8 cellular contexts compared by ENCODE assay signal in genomic region chr16:58418601-58419000, GRCh38. TPM values are rescaled to one million over a fixed set of nuclear protein-coding genes. Genes with fewer than 3 reads are reported as not detected.
A peak's percentile ranks its signal among the peaks of the same experiment; 100 is the strongest.
DNase-seq lines count a peak whose midpoint lies in the region; ATAC-seq, FAIRE-seq and TF ChIP-seq lines count a peak whose summit lies in the region.
"Had no signal": no experiment of that assay in that cellular context is flagged by ENCODE, and none has a peak within 500 bp of the region (broad histone marks: within the 10 kb centered on the region; RNA-seq: fewer than 3 reads in every experiment).

No MANE protein-coding gene starts in this region.

- POLR2A ChIA-PET in RWPE1 (lab: Yijun Ruan, JAX; ENCODE audit: low non-redundant PET), result no interaction called here

- H3K27ac Mint-ChIP-seq in chondrocyte (ENCODE audit: unreplicated experiment), result no peak overlapping the region
- H3K27ac Mint-ChIP-seq: natural killer cell treated with Interleukin-12 subunit alpha and Interleukin-12 subunit beta and Interleukin-15 and Interleukin-18, amount 100 ng/mL, for 72 hours had no signal

- FAIRE-seq in H54 (lab: Jason Lieb, UNC) (peak; percentile 58), small intestine (lab: Jason Lieb, UNC) (no peak)

- TF ChIP-seq CTCF in RWPE1 (conservative IDR thresholded peaks at IDR 0.05; ENCODE audit: low read depth), result no peak
- no peak for TF ChIP-seq CTCF in upper lobe of left lung (IDR thresholded peaks at IDR 0.05)
- TF ChIP-seq CTCF in chondrocyte (IDR thresholded peaks at IDR 0.05), result no peak

- H3K27me3 Mint-ChIP-seq in chondrocyte (ENCODE audit: low read depth), result peaks cover 4% of the 10 kb centered on the region

- TF ChIP-seq POLR2A in H54 (IDR thresholded peaks at IDR 0.05; ENCODE audit: low read depth, low read length), result no peak
- TF ChIP-seq POLR2A in upper lobe of left lung (IDR thresholded peaks at IDR 0.05), result no peak

- no peak for TF ChIP-seq EP300 in upper lobe of left lung (IDR thresholded peaks at IDR 0.05)

- peaks cover 0 to 8% (median 3%) of the 10 kb centered on the region in 4 donors for H3K4me1 ChIP-seq in upper lobe of left lung
- H3K4me1 ChIP-seq in small intestine (ENCODE audit: control insufficient read depth in 2 of 2, insufficient read depth in 1 of 2, low read depth in 1 of 2, low read length in 1 of 2), result no peaks in the 10 kb centered on the region

- no peaks in the 10 kb centered on the region for H3K36me3 ChIP-seq in upper lobe of left lung
- no peaks in the 10 kb centered on the region for H3K36me3 ChIP-seq in small intestine (ENCODE audit: control insufficient read depth in 2 of 2, insufficient read depth in 2 of 2, low read length in 2 of 2)

- DNase-seq in H54 (ENCODE audit: insufficient read length, low spot score) (peak; percentile 54), RWPE1 (ENCODE audit: low spot score) (no peak), fibroblast of the conjunctiva (ENCODE audit: low read depth) (peak; percentile 12), upper lobe of left lung (no peak), small intestine (no peak), Ammon's horn (ENCODE audit: low spot score) (no peak), chondrocyte (ENCODE audit: low spot score) (no peak)

- H3K9me3 Mint-ChIP-seq in chondrocyte (ENCODE audit: low read depth), result no peaks in the 10 kb centered on the region
- H3K9me3 Mint-ChIP-seq: natural killer cell treated with Interleukin-12 subunit alpha and Interleukin-12 subunit beta and Interleukin-15 and Interleukin-18, amount 100 ng/mL, for 72 hours had no signal

- H3K4me3 Mint-ChIP-seq in chondrocyte (ENCODE audit: unreplicated experiment), result no peak overlapping the region
- H3K4me3 Mint-ChIP-seq: natural killer cell treated with Interleukin-12 subunit alpha and Interleukin-12 subunit beta and Interleukin-15 and Interleukin-18, amount 100 ng/mL, for 72 hours had no signal

- H3K27me3 ChIP-seq in upper lobe of left lung (no peaks in the 10 kb centered on the region), small intestine (ENCODE audit: control insufficient read depth in 2 of 2, insufficient read depth in 2 of 2, low read length in 2 of 2) (no peaks in the 10 kb centered on the region)

- H3K4me3 ChIP-seq in upper lobe of left lung (no peak overlapping the region), small intestine (ENCODE audit: low read depth in 1 of 2, low read length in 2 of 2) (no peak overlapping the region)

- no peaks in the 10 kb centered on the region for H3K9me3 ChIP-seq in upper lobe of left lung
- no peaks in the 10 kb centered on the region for H3K9me3 ChIP-seq in small intestine (ENCODE audit: control insufficient read depth, low read depth)

- H3K27ac ChIP-seq in RWPE1 (peak overlapping the region; percentile 18; the same call in 1 of the 2 replicates), upper lobe of left lung (no peak overlapping the region), small intestine (ENCODE audit: low read depth in 1 of 2, low read length in 1 of 2) (no peak overlapping the region)

- peak; percentile 27 to 79 for ATAC-seq in upper lobe of left lung (ENCODE audit: low FRiP score in 2 of 2)

- H3K36me3 Mint-ChIP-seq in chondrocyte (ENCODE audit: low read depth), result no peaks in the 10 kb centered on the region
- H3K36me3 Mint-ChIP-seq: natural killer cell treated with Interleukin-12 subunit alpha and Interleukin-12 subunit beta and Interleukin-15 and Interleukin-18, amount 100 ng/mL, for 72 hours had no signal

- WGBS in upper lobe of left lung, 2 donors, result 58 to 71% methylated on average over 4 of the region's 4 CpGs
- WGBS in small intestine, 3 donors, result 46 to 66% (median 53%) methylated on average over 4 of the region's 4 CpGs

- H3K4me1 Mint-ChIP-seq in chondrocyte (ENCODE audit: low read depth), result no peaks in the 10 kb centered on the region

- CTCF ChIA-PET in RWPE1 (lab: Yijun Ruan, JAX), result no interaction called here

RNA-seq across cellular contexts. Expression of gene GINS3, which starts 26.3 kb away (rescaled TPM):
- total RNA-seq in upper lobe of left lung, result 1 to 10 TPM; 1.0 to 4.0 (median 2.9) TPM
- 1 to 10 TPM; 1.3 to 6.7 (median 1.4) TPM for polyA plus RNA-seq in small intestine
- 1.9 to 3.3 TPM (median 2.1 TPM) in 3 replicates for total RNA-seq in chondrocyte

Comparison
In these comparisons a context has a peak if more than half of its experiments do, and no peak if none do; other contexts are left out.
1. DNase-seq: peak in H54 (single experiment) and fibroblast of the conjunctiva (single experiment); none in RWPE1 (single experiment), upper lobe of left lung (0 of 2), small intestine (single experiment), Ammon's horn (single experiment) and chondrocyte (single experiment).